ENCODE assay signal across 1 cellular context in genomic region chr5:122457178-122457826, GRCh38.
TF ChIP-seq lines count a peak whose summit lies in the region.

No MANE protein-coding gene starts in this region.

TF ChIP-seq in HepG2, 621 proteins besides CTCF, POLR2A, EP300 and RAD21 (continued from another document):
- TF ChIP-seq TERF1 (CRISPR knock-in tag; IDR thresholded peaks at IDR 0.05) = no peak
- no peak for TF ChIP-seq IKZF5 (CRISPR knock-in tag; IDR thresholded peaks at IDR 0.05)
- no peak for TF ChIP-seq CEBPG (CRISPR knock-in tag; IDR thresholded peaks at IDR 0.05)
- no peak for TF ChIP-seq AFF4 (CRISPR knock-in tag; IDR thresholded peaks at IDR 0.05)
- TF ChIP-seq HMGXB3 (CRISPR knock-in tag; IDR thresholded peaks at IDR 0.05; ENCODE audit: borderline replicate concordance) = no peak
- TF ChIP-seq ZSCAN9 (CRISPR knock-in tag; IDR thresholded peaks at IDR 0.05; ENCODE audit: borderline replicate concordance) = no peak
- no peak for TF ChIP-seq ZNF777 (CRISPR knock-in tag; IDR thresholded peaks at IDR 0.05)
- TF ChIP-seq ZNF724P (CRISPR knock-in tag; IDR thresholded peaks at IDR 0.05; ENCODE audit: borderline replicate concordance) = no peak
- TF ChIP-seq ZNF276 (CRISPR knock-in tag; IDR thresholded peaks at IDR 0.05; ENCODE audit: low read depth) = no peak
- no peak for TF ChIP-seq ZNF207 (IDR thresholded peaks at IDR 0.05; ENCODE audit: borderline replicate concordance)
- TF ChIP-seq ZNF609 (CRISPR knock-in tag; IDR thresholded peaks at IDR 0.05; ENCODE audit: borderline replicate concordance) = no peak
- no peak for TF ChIP-seq HNRNPUL1 (IDR thresholded peaks at IDR 0.05; ENCODE audit: low read depth, low read length)
- no peak for TF ChIP-seq ZNF574 (CRISPR knock-in tag; IDR thresholded peaks at IDR 0.05)
- TF ChIP-seq ZNF10 (CRISPR knock-in tag; IDR thresholded peaks at IDR 0.05; ENCODE audit: borderline replicate concordance, low read depth) = no peak
